ENCODE assay signal across 1 cellular context in genomic region chr3:42502429-42503250, GRCh38.
TF ChIP-seq lines count a peak whose summit lies in the region.

VIPR1 (plus strand) TSS chr3:42502643; CDS start chr3:42502736, 93 bp downstream.

TF ChIP-seq in K562, 482 proteins besides CTCF, POLR2A, EP300 and RAD21 (continued from another document and continues in another):
- no peak for TF ChIP-seq SFPQ (IDR thresholded peaks at IDR 0.05; ENCODE audit: low read depth, low read length)
- TF ChIP-seq RBM39 (optimal IDR thresholded peaks at IDR 0.05; ENCODE audit: low read depth, low read length): no peak
- 0 out of 2 replicates have a peak, but pooled peaks have one; percentile 6 for TF ChIP-seq GABPB1 (CRISPR knock-in tag; IDR thresholded peaks at IDR 0.05)
- TF ChIP-seq ZZZ3 (IDR thresholded peaks at IDR 0.05): no peak
- peak in 1 of 2 experiments; percentile 48 for TF ChIP-seq E2F6 (IDR thresholded peaks at IDR 0.05; ENCODE audit: borderline replicate concordance in 1 of 2, extremely low read depth in 1 of 2, insufficient read depth in 1 of 2, insufficient read length in 1 of 2, low read depth in 1 of 2, low read length in 1 of 2, poor library complexity in 1 of 2, severe bottlenecking in 1 of 2)
- no peak for TF ChIP-seq ZKSCAN8 (CRISPR knock-in tag; IDR thresholded peaks at IDR 0.05)
- TF ChIP-seq NRF1 (conservative IDR thresholded peaks at IDR 0.05 in 1 of 2, IDR thresholded peaks at IDR 0.05 in 1 of 2): peak; percentile 70
- no peak for TF ChIP-seq FOXP1 (CRISPR knock-in tag; IDR thresholded peaks at IDR 0.05)
- TF ChIP-seq CREB1 (IDR thresholded peaks at IDR 0.05): no peak
- TF ChIP-seq CREB1 (CRISPR knock-in tag; IDR thresholded peaks at IDR 0.05): peak; percentile 34; the same call in 1 of the 2 replicates
- TF ChIP-seq KLF10 (CRISPR knock-in tag; IDR thresholded peaks at IDR 0.05): no peak
- no peak for TF ChIP-seq PRPF4 (IDR thresholded peaks at IDR 0.05; ENCODE audit: insufficient read depth, low read depth, low read length, poor library complexity, severe bottlenecking)
- TF ChIP-seq POLR2G (IDR thresholded peaks at IDR 0.05; ENCODE audit: low read depth, low read length): peak; percentile 50
- TF ChIP-seq ZNF512 (tag; IDR thresholded peaks at IDR 0.05): no peak
- TF ChIP-seq CTBP1 (IDR thresholded peaks at IDR 0.05; ENCODE audit: borderline replicate concordance): peak; percentile 29; the same call in 1 of the 2 replicates
- no peak for TF ChIP-seq PYGO2 (tag; IDR thresholded peaks at IDR 0.05)
- TF ChIP-seq FOS (IDR thresholded peaks at IDR 0.05; ENCODE audit: extremely low read depth, insufficient read length): peak; percentile 55
- no peak for TF ChIP-seq KLF6 (CRISPR knock-in tag; IDR thresholded peaks at IDR 0.05; ENCODE audit: borderline replicate concordance)
- no peak for TF ChIP-seq ZNF707 (CRISPR knock-in tag; conservative IDR thresholded peaks at IDR 0.05)
- TF ChIP-seq SP1 (CRISPR knock-in tag; IDR thresholded peaks at IDR 0.05): 0 out of 2 replicates have a peak, but pooled peaks have one; percentile 50
- no peak for TF ChIP-seq TCF7L2 (IDR thresholded peaks at IDR 0.05; ENCODE audit: low read depth, low read length)
- peak; percentile 98 for TF ChIP-seq PKNOX1 (IDR thresholded peaks at IDR 0.05)
- TF ChIP-seq POLR2H (tag; IDR thresholded peaks at IDR 0.05; ENCODE audit: low read depth): no peak
- no peak for TF ChIP-seq PURB (CRISPR knock-in tag; IDR thresholded peaks at IDR 0.05; ENCODE audit: low read depth)
- no peak for TF ChIP-seq ZMIZ1 (IDR thresholded peaks at IDR 0.05; ENCODE audit: low read depth in 2 of 2, low read length in 2 of 2)
- no peak for TF ChIP-seq IRF2 (CRISPR knock-in tag; IDR thresholded peaks at IDR 0.05)
- no peak for TF ChIP-seq BRF1 (IDR thresholded peaks at IDR 0.05; ENCODE audit: borderline replicate concordance, extremely low read depth, insufficient read length)
- peak; percentile 98 for TF ChIP-seq RBM25 (IDR thresholded peaks at IDR 0.05; ENCODE audit: low read depth, low read length, severe bottlenecking)
- no peak for TF ChIP-seq ZFP91 (CRISPR knock-in tag; IDR thresholded peaks at IDR 0.05)
- TF ChIP-seq ZNF274 (IDR thresholded peaks at IDR 0.05; ENCODE audit: borderline replicate concordance, low read depth, low read length): no peak
- TF ChIP-seq CXXC5 (CRISPR knock-in tag; IDR thresholded peaks at IDR 0.05): peak; percentile 58
- TF ChIP-seq TAF1 (IDR thresholded peaks at IDR 0.05; ENCODE audit: control insufficient read depth, extremely low read depth, insufficient read depth, low read length, severe bottlenecking): no peak
- peak; percentile 62 for TF ChIP-seq VEZF1 (CRISPR knock-in tag; IDR thresholded peaks at IDR 0.05)
- no peak for TF ChIP-seq RCOR1 (IDR thresholded peaks at IDR 0.05; ENCODE audit: borderline replicate concordance in 1 of 2, low read depth in 2 of 2, low read length in 2 of 2)
- no peak for TF ChIP-seq ZNF778 (CRISPR knock-in tag; IDR thresholded peaks at IDR 0.05)
- 0 out of 4 replicates have a peak, but pooled peaks of 1 of the 2 experiments have one; percentile 36 for TF ChIP-seq NONO (IDR thresholded peaks at IDR 0.05; ENCODE audit: low read depth in 2 of 2, low read length in 1 of 2)
- TF ChIP-seq HEY1 (CRISPR knock-in tag; IDR thresholded peaks at IDR 0.05; ENCODE audit: borderline replicate concordance): no peak
- no peak for TF ChIP-seq ZBTB40 (IDR thresholded peaks at IDR 0.05)
- no peak for TF ChIP-seq ZBTB40 (CRISPR knock-in tag; IDR thresholded peaks at IDR 0.05)
- TF ChIP-seq ZBTB7A (IDR thresholded peaks at IDR 0.05; ENCODE audit: borderline replicate concordance, control insufficient read depth, low read depth, low read length): peak; percentile 45; the same call in 1 of the 2 replicates
